Comparison of ENCODE assay signal across 19 cellular contexts in the genomic region with DNA sequence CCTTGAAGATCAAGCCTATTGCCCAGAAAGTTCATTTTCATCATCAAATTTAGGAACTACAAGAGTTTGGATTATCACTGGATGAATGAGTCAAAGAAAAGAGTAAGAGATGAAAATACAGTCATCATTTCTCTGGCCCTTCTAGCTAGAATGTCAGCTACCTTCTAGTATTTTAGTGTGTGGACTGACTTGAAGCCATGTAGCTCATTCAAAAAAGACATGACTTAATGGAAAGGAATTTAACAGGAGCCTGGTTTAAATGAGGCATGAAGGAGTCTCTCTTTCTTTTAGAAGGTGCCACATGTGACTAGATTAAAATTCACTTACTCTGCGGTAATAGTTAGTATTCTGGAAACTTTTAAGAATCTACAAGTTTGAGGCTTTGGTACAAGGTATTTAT. TPM values are rescaled to one million over a fixed set of nuclear protein-coding genes. Genes with fewer than 3 reads are reported as not detected.
DNase-seq lines count a peak whose midpoint lies in the region; ATAC-seq and TF ChIP-seq lines count a peak whose summit lies in the region.
"Had no signal": no experiment of that assay in that cellular context is flagged by ENCODE, and none has a peak within 500 bp of the region (broad histone marks: within the 10 kb centered on the region; RNA-seq: fewer than 3 reads in every experiment).

No MANE protein-coding gene starts in this region.

- no peak for ATAC-seq in foreskin keratinocyte
- ATAC-seq in stimulated activated naive CD8-positive, alpha-beta T cell treated with anti-CD3 and anti-CD28 coated beads, Interleukin-15, amount 100 ng/mL, for 72 hours, result no peak
- ATAC-seq in HG02884 (IDR thresholded peaks at IDR 0.05; ENCODE audit: unreplicated experiment), result no peak
- ATAC-seq: activated naive CD8-positive, alpha-beta T cell treated with anti-CD3 and anti-CD28 coated beads, Interleukin-2, amount 50 U/mL, for 24 hours; activated T-cell treated with anti-CD3 and anti-CD28 coated beads, Interleukin-2, amount 50 U/mL, for 4 hours; HepG2; natural killer cell treated with Interleukin-12 subunit alpha and Interleukin-12 subunit beta and Interleukin-15 and Interleukin-18, amount 100 ng/mL, for 72 hours had no signal

- H3K27ac Mint-ChIP-seq in stimulated activated naive CD8-positive, alpha-beta T cell treated with anti-CD3 and anti-CD28 coated beads, Interleukin-15, amount 100 ng/mL, for 72 hours, result no peak overlapping the region
- H3K27ac Mint-ChIP-seq: activated naive CD8-positive, alpha-beta T cell treated with anti-CD3 and anti-CD28 coated beads, Interleukin-2, amount 50 U/mL, for 24 hours; natural killer cell treated with Interleukin-12 subunit alpha and Interleukin-12 subunit beta and Interleukin-15 and Interleukin-18, amount 100 ng/mL, for 72 hours had no signal

- no peaks in the 10 kb centered on the region for H3K9me3 Mint-ChIP-seq in stimulated activated naive CD8-positive, alpha-beta T cell treated with anti-CD3 and anti-CD28 coated beads, Interleukin-15, amount 100 ng/mL, for 72 hours
- H3K9me3 Mint-ChIP-seq: activated naive CD8-positive, alpha-beta T cell treated with anti-CD3 and anti-CD28 coated beads, Interleukin-2, amount 50 U/mL, for 24 hours; activated T-cell treated with anti-CD3 and anti-CD28 coated beads, Interleukin-2, amount 50 U/mL, for 4 hours; natural killer cell treated with Interleukin-12 subunit alpha and Interleukin-12 subunit beta and Interleukin-15 and Interleukin-18, amount 100 ng/mL, for 72 hours had no signal

- no peak for TF ChIP-seq CTCF in foreskin keratinocyte (conservative IDR thresholded peaks at IDR 0.05)

- H3K36me3 ChIP-seq in GM23248 (ENCODE audit: low read depth), result 0 out of 2 replicates have a peak, but pooled peaks cover 3% of the 10 kb centered on the region
- no peaks in the 10 kb centered on the region for H3K36me3 ChIP-seq in SJSA1

- H3K27me3 ChIP-seq in GM23248 (replicated peaks; ENCODE audit: insufficient read depth) (no peaks in the 10 kb centered on the region), SJSA1 (replicated peaks) (no peaks in the 10 kb centered on the region), foreskin keratinocyte (no peaks in the 10 kb centered on the region)

- H3F3A ChIP-seq in GM23248 (ENCODE audit: insufficient read depth), result peaks cover 42% of the 10 kb centered on the region

- no peaks in the 10 kb centered on the region for H3K9me2 ChIP-seq in GM23248 (ENCODE audit: insufficient read depth)

- H4K20me1 ChIP-seq in GM23248 (ENCODE audit: insufficient read depth), result no peaks in the 10 kb centered on the region; the same call in 1 of the 2 replicates

- peaks cover 15% of the 10 kb centered on the region for H3K4me1 Mint-ChIP-seq in stimulated activated naive CD8-positive, alpha-beta T cell treated with anti-CD3 and anti-CD28 coated beads, Interleukin-15, amount 100 ng/mL, for 72 hours

- DNase-seq in A172 (ENCODE audit: low spot score) (peak; percentile 39), GM23248 (peak; percentile 71), SJSA1 (ENCODE audit: low read depth in 1 of 2, low spot score in 2 of 2) (peak in 1 of 2 experiments; percentile 56), foreskin keratinocyte (peak in 1 of 2 donors; percentile 66), activated gamma-delta T cell (lab: John Stamatoyannopoulos, UW) (no peak), CD1c-positive myeloid dendritic cell (ENCODE audit: extremely low spot score) (no peak)
- no peak for DNase-seq in stimulated activated naive CD8-positive, alpha-beta T cell treated with anti-CD3 and anti-CD28 coated beads, Interleukin-15, amount 100 ng/mL, for 72 hours
- DNase-seq: activated CD4-positive, alpha-beta T cell treated with anti-CD3 and anti-CD28 coated beads, Interleukin-2, amount 50 U/mL, for 1 hour; activated naive CD8-positive, alpha-beta T cell treated with anti-CD3 and anti-CD28 coated beads, Interleukin-2, amount 50 U/mL, for 24 hours; activated T-cell treated with anti-CD3 and anti-CD28 coated beads, Interleukin-2, amount 50 U/mL, for 4 hours; COR-L47; esophagus squamous epithelium; NK-92 treated with Interleukin-12 subunit alpha and Interleukin-12 subunit beta, amount 100 ng/mL, for 24 hours; SHP77 treated with DMSO at 0.1 percent for 48 hours; stimulated activated CD4-positive, alpha-beta T cell treated with anti-CD3 and anti-CD28 coated beads, Interleukin-2, amount 100 ng/mL, for 24 hours had no signal

- H3K4me1 ChIP-seq in GM23248 (ENCODE audit: insufficient read depth) (peaks cover 41% of the 10 kb centered on the region), SJSA1 (replicated peaks) (peaks cover 54% of the 10 kb centered on the region), foreskin keratinocyte (peaks cover 22% of the 10 kb centered on the region)

- H3K4me2 ChIP-seq in GM23248 (ENCODE audit: unreplicated experiment), result peak overlapping the region; percentile 75

- H3K4me3 ChIP-seq in GM23248 (no peak overlapping the region), SJSA1 (no peak overlapping the region)
- H3K4me3 ChIP-seq: esophagus squamous epithelium had no signal

- in situ Hi-C loops in GM23248 (cut with MboI), result no loop called here

- H3K4me3 Mint-ChIP-seq in stimulated activated naive CD8-positive, alpha-beta T cell treated with anti-CD3 and anti-CD28 coated beads, Interleukin-15, amount 100 ng/mL, for 72 hours, result no peak overlapping the region
- H3K4me3 Mint-ChIP-seq: activated naive CD8-positive, alpha-beta T cell treated with anti-CD3 and anti-CD28 coated beads, Interleukin-2, amount 50 U/mL, for 24 hours; activated T-cell treated with anti-CD3 and anti-CD28 coated beads, Interleukin-2, amount 50 U/mL, for 4 hours; natural killer cell treated with Interleukin-12 subunit alpha and Interleukin-12 subunit beta and Interleukin-15 and Interleukin-18, amount 100 ng/mL, for 72 hours had no signal

- H2AFZ ChIP-seq in GM23248, result no peak overlapping the region

- H3K27me3 Mint-ChIP-seq in stimulated activated naive CD8-positive, alpha-beta T cell treated with anti-CD3 and anti-CD28 coated beads, Interleukin-15, amount 100 ng/mL, for 72 hours, result peaks cover 80% of the 10 kb centered on the region

- WGBS in GM23248 (ENCODE audit: low coverage in 1 of 2, low lambda C conversion rate in 2 of 2, missing lambda C conversion rate in 2 of 2), 2 experiments, result 34 to 50% methylated on average over 1 of the region's 1 CpG

- no peak overlapping the region for H3K9ac ChIP-seq in GM23248

- H3K79me2 ChIP-seq in GM23248 (ENCODE audit: insufficient read depth), result 0 out of 2 replicates have a peak, but pooled peaks cover 12% of the 10 kb centered on the region

- H3K9me3 ChIP-seq in GM23248 (ENCODE audit: low read depth) (no peaks in the 10 kb centered on the region), SJSA1 (replicated peaks) (no peaks in the 10 kb centered on the region)
- H3K9me3 ChIP-seq: esophagus squamous epithelium had no signal

- H3K27ac ChIP-seq in GM23248 (peak overlapping the region; percentile 81), SJSA1 (peak overlapping the region; percentile 76), foreskin keratinocyte (peak overlapping the region; percentile 49)

RNA-seq across cellular contexts. Expression of gene PTHLH, which starts 7.1 kb away (rescaled TPM):
- total RNA-seq in A172 (2014; rRNA removed; shearing (Covaris generic)), result 0.41 and 3.1 TPM in 2 replicates
- total RNA-seq in GM23248 (2014; rRNA removed; shearing (Covaris generic)), result 0.51 and 6.4 TPM in 2 replicates
- polyA plus RNA-seq in GM23248 (2016; fragmentation: Nextera tagmentation; extraction: Ambion mirVana) (4.2 and 4.7 TPM in 2 replicates), foreskin keratinocyte (215 and 270 TPM in 2 replicates)
- total RNA-seq in SJSA1 (2014; rRNA removed; shearing (Covaris generic)), result 3.8 and 4.4 TPM in 2 replicates
- 301 and 338 TPM in 2 replicates for total RNA-seq in foreskin keratinocyte
- total RNA-seq: HepG2; liver; natural killer cell treated with Interleukin-12 subunit alpha and Interleukin-12 subunit beta and Interleukin-15 and Interleukin-18, amount 100 ng/mL, for 72 hours had no signal
- polyA plus RNA-seq: liver had no signal

Comparison
In these comparisons a context has a peak if more than half of its experiments do, and no peak if none do; other contexts are left out.
1. DNase-seq: peak in A172 (single experiment) and GM23248 (single experiment); none in activated gamma-delta T cell (single experiment), stimulated activated naive CD8-positive, alpha-beta T cell treated with anti-CD3 and anti-CD28 coated beads, Interleukin-15, amount 100 ng/mL, for 72 hours (0 of 2) and CD1c-positive myeloid dendritic cell (single experiment).
2. RNA of gene PTHLH, which starts 7.1 kb away (total RNA-seq): 301 to 338 TPM in foreskin keratinocyte; 0.51 to 6.4 TPM in GM23248, 3.8 to 4.4 TPM in SJSA1 and 0.41 to 3.1 TPM in A172; every median in the first group is over 10 times any median in the second.
3. Peak in every context shown above with its lines, with median percentiles within 50 percentile points of each other: H3K27ac ChIP-seq.